ENCODE assay signal across 1 cellular context in the genomic region with DNA sequence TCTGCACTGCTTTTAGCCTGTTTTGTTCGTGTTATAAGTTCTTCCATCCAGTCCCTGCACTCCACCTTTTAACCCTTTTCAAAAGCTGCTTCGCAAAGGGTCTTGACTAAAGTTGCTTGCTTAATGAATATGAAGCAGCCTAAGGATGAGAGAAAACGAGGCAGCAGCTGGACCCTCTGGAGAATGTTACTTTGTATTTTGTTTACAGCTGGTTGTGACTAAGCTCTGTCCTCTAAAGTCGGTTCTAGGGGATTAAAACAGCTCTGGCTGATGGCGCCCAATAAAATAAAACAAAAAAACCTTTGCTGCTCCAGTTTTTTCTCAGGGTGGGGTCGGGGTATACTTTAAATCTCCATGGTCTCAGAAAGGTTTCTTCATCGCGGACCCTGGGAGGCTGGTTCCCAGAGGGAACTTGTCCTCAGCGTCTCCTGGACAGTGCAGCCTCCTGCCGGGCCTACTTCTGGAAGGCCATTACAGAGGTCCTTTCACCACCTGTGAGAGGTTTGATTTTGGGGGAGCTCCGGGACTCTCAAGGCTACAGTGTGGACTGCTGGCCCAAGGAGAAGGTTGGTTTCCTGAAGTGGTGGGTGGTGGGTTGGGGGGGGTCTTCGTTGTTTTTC.
TF ChIP-seq lines count a peak whose summit lies in the region.

No MANE protein-coding gene starts in this region.

TF ChIP-seq in K562, 482 proteins besides CTCF, POLR2A, EP300 and RAD21 (continued from another document and continues in another):
- TF ChIP-seq RERE (CRISPR knock-in tag; IDR thresholded peaks at IDR 0.05; ENCODE audit: borderline replicate concordance), result peak; percentile 74; the same call in 1 of the 2 replicates
- TF ChIP-seq ZNF3 (CRISPR knock-in tag; IDR thresholded peaks at IDR 0.05), result 0 out of 2 replicates have a peak, but pooled peaks have one; percentile 26
- TF ChIP-seq SMARCE1 (IDR thresholded peaks at IDR 0.05), result 0 out of 2 replicates have a peak, but pooled peaks have one; percentile 16
- TF ChIP-seq POLR2G (IDR thresholded peaks at IDR 0.05; ENCODE audit: low read depth, low read length), result no peak
- peak; percentile 83; the same call in 1 of the 2 replicates for TF ChIP-seq KAT7 (CRISPR knock-in tag; IDR thresholded peaks at IDR 0.05; ENCODE audit: borderline replicate concordance)
- 0 out of 2 replicates have a peak, but pooled peaks have one; percentile 54 for TF ChIP-seq NKRF (IDR thresholded peaks at IDR 0.05; ENCODE audit: borderline replicate concordance)
- 0 out of 2 replicates have a peak, but pooled peaks have one; percentile 44 for TF ChIP-seq MECOM (CRISPR knock-in tag; IDR thresholded peaks at IDR 0.05)
- TF ChIP-seq, protein P1, sequence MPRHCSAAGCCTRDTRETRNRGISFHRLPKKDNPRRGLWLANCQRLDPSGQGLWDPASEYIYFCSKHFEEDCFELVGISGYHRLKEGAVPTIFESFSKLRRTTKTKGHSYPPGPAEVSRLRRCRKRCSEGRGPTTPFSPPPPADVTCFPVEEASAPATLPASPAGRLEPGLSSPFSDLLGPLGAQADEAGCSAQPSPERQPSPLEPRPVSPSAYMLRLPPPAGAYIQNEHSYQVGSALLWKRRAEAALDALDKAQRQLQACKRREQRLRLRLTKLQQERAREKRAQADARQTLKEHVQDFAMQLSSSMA (CRISPR knock-in tag; IDR thresholded peaks at IDR 0.05), result no peak
- TF ChIP-seq ZSCAN29 (IDR thresholded peaks at IDR 0.05), result 0 out of 2 replicates have a peak, but pooled peaks have one; percentile 25
- TF ChIP-seq CC2D1A (IDR thresholded peaks at IDR 0.05), result peak; percentile 10; the same call in 1 of the 2 replicates
- TF ChIP-seq ZBTB26 (CRISPR knock-in tag; IDR thresholded peaks at IDR 0.05), result no peak
- no peak for TF ChIP-seq RFX7 (CRISPR knock-in tag; IDR thresholded peaks at IDR 0.05)
- no peak for TF ChIP-seq ARID4B (CRISPR knock-in tag; IDR thresholded peaks at IDR 0.05)
- TF ChIP-seq TBP (optimal IDR thresholded peaks at IDR 0.05; ENCODE audit: low read depth, low read length), result peak; percentile 11
- no peak for TF ChIP-seq DDX20 (tag; IDR thresholded peaks at IDR 0.05; ENCODE audit: low read depth)
- 0 out of 2 replicates have a peak, but pooled peaks have one; percentile 36 for TF ChIP-seq ZBTB1 (CRISPR knock-in tag; IDR thresholded peaks at IDR 0.05; ENCODE audit: borderline replicate concordance, low read depth)
- no peak for TF ChIP-seq HEY1 (CRISPR knock-in tag; IDR thresholded peaks at IDR 0.05; ENCODE audit: borderline replicate concordance)
- peak in 1 of 2 experiments; percentile 7; a peak in 1 of 4 replicates for TF ChIP-seq NONO (IDR thresholded peaks at IDR 0.05; ENCODE audit: low read depth in 2 of 2, low read length in 1 of 2)
- no peak for TF ChIP-seq CHD2 (IDR thresholded peaks at IDR 0.05; ENCODE audit: low read depth, low read length)
- TF ChIP-seq HMBOX1 (IDR thresholded peaks at IDR 0.05), result no peak
- TF ChIP-seq CGGBP1 (CRISPR knock-in tag; IDR thresholded peaks at IDR 0.05), result no peak
- TF ChIP-seq, protein P2, sequence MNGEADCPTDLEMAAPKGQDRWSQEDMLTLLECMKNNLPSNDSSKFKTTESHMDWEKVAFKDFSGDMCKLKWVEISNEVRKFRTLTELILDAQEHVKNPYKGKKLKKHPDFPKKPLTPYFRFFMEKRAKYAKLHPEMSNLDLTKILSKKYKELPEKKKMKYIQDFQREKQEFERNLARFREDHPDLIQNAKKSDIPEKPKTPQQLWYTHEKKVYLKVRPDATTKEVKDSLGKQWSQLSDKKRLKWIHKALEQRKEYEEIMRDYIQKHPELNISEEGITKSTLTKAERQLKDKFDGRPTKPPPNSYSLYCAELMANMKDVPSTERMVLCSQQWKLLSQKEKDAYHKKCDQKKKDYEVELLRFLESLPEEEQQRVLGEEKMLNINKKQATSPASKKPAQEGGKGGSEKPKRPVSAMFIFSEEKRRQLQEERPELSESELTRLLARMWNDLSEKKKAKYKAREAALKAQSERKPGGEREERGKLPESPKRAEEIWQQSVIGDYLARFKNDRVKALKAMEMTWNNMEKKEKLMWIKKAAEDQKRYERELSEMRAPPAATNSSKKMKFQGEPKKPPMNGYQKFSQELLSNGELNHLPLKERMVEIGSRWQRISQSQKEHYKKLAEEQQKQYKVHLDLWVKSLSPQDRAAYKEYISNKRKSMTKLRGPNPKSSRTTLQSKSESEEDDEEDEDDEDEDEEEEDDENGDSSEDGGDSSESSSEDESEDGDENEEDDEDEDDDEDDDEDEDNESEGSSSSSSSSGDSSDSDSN (IDR thresholded peaks at IDR 0.05; ENCODE audit: borderline replicate concordance in 1 of 2, low read depth in 2 of 2, low read length in 2 of 2), result no peak
